In genomic region chr10:14456218-14456869, GRCh38 we compare ENCODE assay signal across 1 cellular context.
TF ChIP-seq lines count a peak whose summit lies in the region.

No MANE protein-coding gene starts in this region.

TF ChIP-seq in GM23338, 12 proteins besides CTCF, POLR2A, EP300 and RAD21 (continued from another document):
- no peak for TF ChIP-seq ETS1 (IDR thresholded peaks at IDR 0.05)
- no peak for TF ChIP-seq ZNF114 (CRISPR knock-in tag; IDR thresholded peaks at IDR 0.05)
- TF ChIP-seq REST (IDR thresholded peaks at IDR 0.05; ENCODE audit: unreplicated experiment), result no peak
TF ChIP-seq in GM23338: peak in this region for 0.
